ENCODE assay signal across 9 cellular contexts in genomic region chr7:131031100-131031868, GRCh38.
DNase-seq lines count a peak whose midpoint lies in the region; ATAC-seq and TF ChIP-seq lines count a peak whose summit lies in the region.
"Had no signal": no experiment of that assay in that cellular context is flagged by ENCODE, and none has a peak within 500 bp of the region (broad histone marks: within the 10 kb centered on the region; RNA-seq: fewer than 3 reads in every experiment).

No MANE protein-coding gene starts in this region.

- TF ChIP-seq CTCF in adrenal gland (IDR thresholded peaks at IDR 0.05): no peak

- H3K4me3 ChIP-seq in adrenal gland: no peak overlapping the region
- H3K4me3 ChIP-seq: vagina had no signal

- peak overlapping the region; percentile 93 for H3K27ac Mint-ChIP-seq in activated CD4-positive, alpha-beta T cell treated with anti-CD3 and anti-CD28 coated beads, Interleukin-2, amount 10 ng/mL, durations not matched to agents 24 days and 14 days
- peak overlapping the region; percentile 93 to 96 (median 95) for H3K27ac Mint-ChIP-seq in naive B cell

- H3K27me3 ChIP-seq in adrenal gland: no peaks in the 10 kb centered on the region
- H3K27me3 ChIP-seq: vagina had no signal

- peak; percentile 73 for DNase-seq in activated CD4-positive, alpha-beta T cell treated with anti-CD3 and anti-CD28 coated beads, Interleukin-2, amount 10 ng/mL, durations not matched to agents 24 days and 14 days
- DNase-seq in activated CD4-positive, alpha-beta T cell treated with anti-CD3 and anti-CD28 coated beads, Interleukin-2, amount 50 U/mL, for 1 hour: no peak
- DNase-seq in naive B cell (no peak), C1 segment of cervical spinal cord (lab: John Stamatoyannopoulos, UW) (no peak), adrenal gland (no peak), Right ventricle myocardium inferior (ENCODE audit: missing footprints) (no peak)

- H3K36me3 Mint-ChIP-seq in activated CD4-positive, alpha-beta T cell treated with anti-CD3 and anti-CD28 coated beads, Interleukin-2, amount 10 ng/mL, durations not matched to agents 24 days and 14 days (ENCODE audit: low read depth): peaks cover 25% of the 10 kb centered on the region
- peaks cover 0 to 5% of the 10 kb centered on the region in 2 donors for H3K36me3 Mint-ChIP-seq in naive B cell

- 63 to 69% (median 68%) methylated on average over 7 of the region's 7 CpGs for WGBS in adrenal gland, 4 donors

- no peaks in the 10 kb centered on the region for H3K9me3 ChIP-seq in adrenal gland (replicated peaks in 1 of 3)
- H3K9me3 ChIP-seq: vagina had no signal

- H3K4me3 Mint-ChIP-seq in activated CD4-positive, alpha-beta T cell treated with anti-CD3 and anti-CD28 coated beads, Interleukin-2, amount 10 ng/mL, durations not matched to agents 24 days and 14 days: peak overlapping the region; percentile 50
- peak overlapping the region; percentile 39 to 89 (median 72) for H3K4me3 Mint-ChIP-seq in naive B cell

- no peak overlapping the region for H3K27ac ChIP-seq in adrenal gland
- H3K27ac ChIP-seq: vagina had no signal

- H3K4me1 Mint-ChIP-seq in activated CD4-positive, alpha-beta T cell treated with anti-CD3 and anti-CD28 coated beads, Interleukin-2, amount 10 ng/mL, durations not matched to agents 24 days and 14 days: peaks cover 60% of the 10 kb centered on the region
- H3K4me1 Mint-ChIP-seq in naive B cell: peaks cover 69 to 94% (median 89%) of the 10 kb centered on the region in 3 donors

- H3K36me3 ChIP-seq in adrenal gland (replicated peaks in 1 of 2): no peaks in the 10 kb centered on the region
- H3K36me3 ChIP-seq: vagina had no signal

- TF ChIP-seq POLR2A in adrenal gland (IDR thresholded peaks at IDR 0.05): no peak

- H3K9me3 Mint-ChIP-seq in activated CD4-positive, alpha-beta T cell treated with anti-CD3 and anti-CD28 coated beads, Interleukin-2, amount 10 ng/mL, durations not matched to agents 24 days and 14 days: no peaks in the 10 kb centered on the region
- H3K9me3 Mint-ChIP-seq in naive B cell: no peaks in the 10 kb centered on the region

- H3K27me3 Mint-ChIP-seq in activated CD4-positive, alpha-beta T cell treated with anti-CD3 and anti-CD28 coated beads, Interleukin-2, amount 10 ng/mL, durations not matched to agents 24 days and 14 days: no peaks in the 10 kb centered on the region
- no peaks in the 10 kb centered on the region for H3K27me3 Mint-ChIP-seq in naive B cell

- intact Hi-C loops in activated CD4-positive, alpha-beta T cell treated with anti-CD3 and anti-CD28 coated beads, Interleukin-2, amount 10 ng/mL, durations not matched to agents 24 days and 14 days (cut with micrococcal nuclease): loop anchor here (1.0 to 5.0 kb wide), 6 partner anchors 10 to 118 kb away; no protein-coding TSS in a partner anchor
- intact Hi-C loops in adrenal gland (cut with DNase I): no loop called here
- intact Hi-C loops in Right ventricle myocardium inferior (cut with DNase I): no loop called here

- peaks cover 15 to 80% of the 10 kb centered on the region in 2 donors for H3K4me1 ChIP-seq in adrenal gland (replicated peaks in 1 of 2)

- ATAC-seq in GM21529 (IDR thresholded peaks at IDR 0.05; ENCODE audit: unreplicated experiment) (peak; percentile 74), HG03378 (IDR thresholded peaks at IDR 0.05; ENCODE audit: unreplicated experiment) (peak; percentile 74), naive B cell (ENCODE audit: low read depth in 2 of 2) (peak; percentile 32 to 33), Right ventricle myocardium inferior (no peak)
